Comparison of ENCODE assay signal across 34 cellular contexts in the genomic region with DNA sequence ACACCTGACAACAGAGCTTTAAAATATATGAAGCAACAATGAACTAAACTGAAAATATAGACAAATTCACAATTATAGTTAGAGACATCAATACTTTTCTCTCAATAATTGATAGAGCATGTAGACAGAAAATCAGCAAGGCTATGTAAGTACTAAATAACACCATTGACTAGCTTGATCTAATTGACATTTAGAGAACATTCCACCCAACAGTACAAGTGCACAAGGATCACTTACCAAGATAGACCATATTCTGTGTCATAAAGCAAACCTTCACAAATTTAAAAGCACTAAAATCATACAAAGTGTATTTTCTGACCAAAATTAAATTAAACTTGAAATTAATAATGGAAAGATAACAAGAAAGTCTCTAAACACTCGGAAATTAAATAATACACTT.
"Had no signal": no experiment of that assay in that cellular context is flagged by ENCODE, and none has a peak within 500 bp of the region (broad histone marks: within the 10 kb centered on the region; RNA-seq: fewer than 3 reads in every experiment).

No MANE protein-coding gene starts in this region.

- H3K27me3 ChIP-seq: MG63 had no signal

- H3K9ac ChIP-seq: KMS-11 had no signal

- H3K4me3 ChIP-seq: MG63 had no signal

- DNase-seq: Karpas-422, Kasumi-1, MG63, MM.1S, MV-4-11, NCI-H1048, NCI-H1092, NCI-H1092 treated with DMSO at 0.1 percent for 48 hours, NCI-H1105, NCI-H1105 treated with DMSO at 0.1 percent for 48 hours, NCI-H1417, NCI-H1417 treated with DMSO at 0.1 percent for 48 hours, NCI-H1436, NCI-H1436 treated with DMSO at 0.1 percent for 48 hours, NCI-H146, NCI-H1694, NCI-H1694 treated with DMSO at 0.1 percent for 48 hours, NCI-H187, NCI-H187 treated with DMSO at 0.1 percent for 48 hours, NCI-H1930, NCI-H2029, NCI-H2029 treated with DMSO at 0.1 percent for 48 hours, NCI-H2081, NCI-H2081 treated with DMSO at 0.1 percent for 48 hours, NCI-H2107, NCI-H2171, NCI-H2171 treated with DMSO at 0.1 percent for 48 hours, NCI-H2227 treated with DMSO at 0.1 percent for 48 hours, NCI-H226, NCI-H345, NCI-H446, NCI-H446 treated with DMSO at 0.1 percent for 48 hours, NCI-H510A had no signal

- H3K4me2 ChIP-seq: KMS-11 had no signal

- H3K27ac ChIP-seq: KMS-11 had no signal

- H3K36me3 ChIP-seq: MG63 had no signal
